In genomic region chr4:71229477-71230257, GRCh38 we compare ENCODE assay signal across 8 cellular contexts.
DNase-seq lines count a peak whose midpoint lies in the region; ATAC-seq, FAIRE-seq and TF ChIP-seq lines count a peak whose summit lies in the region.

No MANE protein-coding gene starts in this region.

- peak; percentile 67 for ATAC-seq in GM19395 (IDR thresholded peaks at IDR 0.05; ENCODE audit: unreplicated experiment)
- ATAC-seq in HepG2 = peak; percentile 83
- ATAC-seq in effector memory CD8-positive, alpha-beta T cell (replicated peaks) = no peak
- no peak for ATAC-seq in HG03097 (IDR thresholded peaks at IDR 0.05; ENCODE audit: low FRiP score, unreplicated experiment)

- no peaks in the 10 kb centered on the region for H3K4me1 ChIP-seq in HepG2 (ENCODE audit: insufficient read depth, low read length)

- intact Hi-C loops in HepG2 (cut with micrococcal nuclease; ENCODE audit: unreplicated experiment) (loop anchor here (1.0 kb wide), 1 partner anchor 484 kb away; no protein-coding TSS in a partner anchor), lower leg skin (cut with DNase I; ENCODE audit: low total_unique reads) (no loop called here)

- no peaks in the 10 kb centered on the region for H4K20me1 ChIP-seq in HepG2 (ENCODE audit: insufficient read depth, low read length)

- CTCF ChIA-PET in HepG2 (lab: Yijun Ruan, JAX; ENCODE audit: low intra/inter-chr PET ratio, low total read pairs) = interaction anchor here (1.0 kb wide), 1 partner anchor 484 kb away, joined by 5 read pairs; no protein-coding TSS in a partner anchor

- H3K79me2 ChIP-seq in HepG2 (ENCODE audit: insufficient read depth, low read length) = no peaks in the 10 kb centered on the region

- no TSS peak for BruUV-seq in HepG2 (replicated peaks; lab: Mats Ljungman, UMichigan)

- no peak overlapping the region for H3K4me3 Mint-ChIP-seq in effector memory CD8-positive, alpha-beta T cell

- no peaks in the 10 kb centered on the region for H3K36me3 Mint-ChIP-seq in effector memory CD8-positive, alpha-beta T cell (ENCODE audit: insufficient read depth)

- no peak overlapping the region for H3K9ac ChIP-seq in HepG2 (ENCODE audit: insufficient read depth, low read depth, low read length)

- H3K27ac ChIP-seq in C4-2B (peak overlapping the region; percentile 58), HepG2 (ENCODE audit: extremely low read length, insufficient read depth, low read length) (no peak overlapping the region)

- no peak for TF ChIP-seq RAD21 in HepG2 (CRISPR knock-in tag; IDR thresholded peaks at IDR 0.05)

- 17% methylated on average over 9 of the region's 9 CpGs for WGBS in HepG2 (ENCODE audit: low lambda C conversion rate)
- WGBS in lower leg skin, 2 donors = 35 to 38% methylated on average over 9 of the region's 9 CpGs

- no peaks in the 10 kb centered on the region for H3K9me3 Mint-ChIP-seq in effector memory CD8-positive, alpha-beta T cell

- no peaks in the 10 kb centered on the region for H3K27me3 Mint-ChIP-seq in effector memory CD8-positive, alpha-beta T cell

- TF ChIP-seq EP300 in HepG2 (IDR thresholded peaks at IDR 0.05; ENCODE audit: low read depth in 2 of 2, low read length in 2 of 2) (no peak), HepG2 (CRISPR knock-in tag; IDR thresholded peaks at IDR 0.05; ENCODE audit: borderline replicate concordance) (no peak)

- H3K4me2 ChIP-seq in HepG2 (ENCODE audit: low read depth, low read length) = no peak overlapping the region

- DNase-seq in NCI-H2196 (lab: John Stamatoyannopoulos, UW; ENCODE audit: unreplicated experiment) (peak; percentile 20), choroid plexus epithelial cell (ENCODE audit: low read depth) (peak; percentile 62), HepG2 (ENCODE audit: low spot score) (peak; percentile 5), lower leg skin (ENCODE audit: low spot score in 2 of 2) (no peak)
- DNase-seq in effector memory CD8-positive, alpha-beta T cell = no peak

- H3K9me3 ChIP-seq in HepG2 (ENCODE audit: low read length) = no peaks in the 10 kb centered on the region

- in situ Hi-C loops in HepG2 (cut with HindIII; ENCODE audit: extremely low pct_ligation_motif_present, low pct_unique_long_range_greater_than_20kb) = loop anchor here (10.0 kb wide), 1 partner anchor 485 kb away; no protein-coding TSS in a partner anchor

- H3K27me3 ChIP-seq in HepG2 (ENCODE audit: control insufficient read depth in 1 of 2, insufficient read depth in 2 of 2, low read length in 2 of 2) = peaks cover 0 to 11% of the 10 kb centered on the region in 2 experiments; a peak in 4 of 5 replicates

- H3K27ac Mint-ChIP-seq in effector memory CD8-positive, alpha-beta T cell = no peak overlapping the region

- TF ChIP-seq CTCF in C4-2B (conservative IDR thresholded peaks at IDR 0.05) (peak; percentile 90), choroid plexus epithelial cell (conservative IDR thresholded peaks at IDR 0.05; ENCODE audit: low read depth, low read length) (peak; percentile 75), HepG2 (CRISPR knock-in tag; IDR thresholded peaks at IDR 0.05) (peak; percentile 62), lower leg skin (IDR thresholded peaks at IDR 0.05) (no peak)

- H3K4me3 ChIP-seq in choroid plexus epithelial cell (ENCODE audit: low read depth, low read length) (no peak overlapping the region), HepG2 (replicated peaks in 1 of 3; ENCODE audit: insufficient read depth in 1 of 3, low read depth in 2 of 3, low read length in 3 of 3) (no peak overlapping the region), lower leg skin (ENCODE audit: low read depth, poor library complexity, severe bottlenecking) (no peak overlapping the region)

- no peak overlapping the region for H2AFZ ChIP-seq in HepG2 (ENCODE audit: low read length)

- peaks cover 3 to 22% of the 10 kb centered on the region in 2 donors for H3K4me1 Mint-ChIP-seq in effector memory CD8-positive, alpha-beta T cell (ENCODE audit: low read depth in 2 of 2)

- POLR2A ChIA-PET in HepG2 (lab: Yijun Ruan, JAX) = no interaction called here

- TF ChIP-seq POLR2A in HepG2 (IDR thresholded peaks at IDR 0.05; ENCODE audit: insufficient read depth in 1 of 2, low read depth in 2 of 2, low read length in 2 of 2) (no peak), lower leg skin (IDR thresholded peaks at IDR 0.05) (no peak)

- H3K36me3 ChIP-seq in HepG2 (replicated peaks in 1 of 2; ENCODE audit: control insufficient read depth in 1 of 2, insufficient read depth in 2 of 2, low read length in 2 of 2) = no peaks in the 10 kb centered on the region

- peak; percentile 67 for FAIRE-seq in HepG2 (lab: Jason Lieb, UNC)

TF ChIP-seq in HepG2, 621 proteins besides CTCF, POLR2A, EP300 and RAD21:
- TF ChIP-seq ZNF704 (CRISPR knock-in tag; IDR thresholded peaks at IDR 0.05; ENCODE audit: borderline replicate concordance) (no peak), SMC3 (IDR thresholded peaks at IDR 0.05; ENCODE audit: low read length) (peak; percentile 31; the same call in 1 of the 2 replicates), STAG1 (CRISPR knock-in tag; IDR thresholded peaks at IDR 0.05) (peak; percentile 61), TRIM24 (CRISPR knock-in tag; IDR thresholded peaks at IDR 0.05) (no peak)
TF ChIP-seq in HepG2: peak in this region for 2.

Comparison
In these comparisons a context has a peak if more than half of its experiments do, and no peak if none do; other contexts are left out.
1. CTCF ChIP-seq: peak in C4-2B (single experiment), choroid plexus epithelial cell (single experiment) and HepG2 (single experiment); none in lower leg skin (0 of 3).
2. ATAC-seq: peak in GM19395 (single experiment) and HepG2 (single experiment); none in effector memory CD8-positive, alpha-beta T cell (single experiment) and HG03097 (single experiment).
3. DNase-seq: peak in NCI-H2196 (single experiment), choroid plexus epithelial cell (single experiment) and HepG2 (single experiment); none in lower leg skin (0 of 2) and effector memory CD8-positive, alpha-beta T cell (0 of 3).